In genomic region chr4:18840499-18840898, GRCh38 we compare ENCODE assay signal across 27 cellular contexts.
"Had no signal": no experiment of that assay in that cellular context is flagged by ENCODE, and none has a peak within 500 bp of the region (broad histone marks: within the 10 kb centered on the region; RNA-seq: fewer than 3 reads in every experiment).

No MANE protein-coding gene starts in this region.

- H3K27ac ChIP-seq: adrenal gland, brain microvascular endothelial cell, KMS-11, RWPE1, SJCRH30, VCaP had no signal

- H3K9ac ChIP-seq: KMS-11, SK-N-SH had no signal

- H3K36me3 Mint-ChIP-seq: activated naive CD8-positive, alpha-beta T cell treated with anti-CD3 and anti-CD28 coated beads, Interleukin-2, amount 10 ng/mL, durations not matched to agents 7 days and 5 days had no signal

- H3K9me3 ChIP-seq: adrenal gland, SJCRH30, SK-N-SH had no signal

- H3K27me3 Mint-ChIP-seq: activated CD4-positive, alpha-beta memory T cell treated with anti-CD3 and anti-CD28 coated beads, Interleukin-2, amount 10 ng/mL, durations not matched to agents 7 days and 5 days; activated naive CD8-positive, alpha-beta T cell treated with anti-CD3 and anti-CD28 coated beads, Interleukin-2, amount 10 ng/mL, durations not matched to agents 7 days and 5 days had no signal

- H3K27me3 ChIP-seq: adrenal gland, brain microvascular endothelial cell, SJCRH30 had no signal

- H3K4me2 ChIP-seq: KMS-11, SK-N-SH had no signal

- H3K36me3 ChIP-seq: adrenal gland, brain microvascular endothelial cell, SJCRH30 had no signal

- DNase-seq: activated CD4-positive, alpha-beta memory T cell treated with anti-CD3 and anti-CD28 coated beads, Interleukin-2, amount 10 ng/mL, durations not matched to agents 7 days and 5 days; activated CD4-positive, alpha-beta T cell treated with anti-CD3 and anti-CD28 coated beads, Interleukin-2, amount 50 U/mL, for 1 hour; activated CD4-positive, CD25-positive, alpha-beta regulatory T cell; activated naive CD4-positive, alpha-beta T cell treated with anti-CD3 and anti-CD28 coated beads, Interleukin-2, amount 50 U/mL, for 16 hours; activated naive CD8-positive, alpha-beta T cell treated with anti-CD3 and anti-CD28 coated beads, Interleukin-2, amount 10 ng/mL, durations not matched to agents 7 days and 5 days; activated T-cell treated with anti-CD3 and anti-CD28 coated beads, Interleukin-2, amount 50 U/mL, for 72 hours; adrenal gland; anterior cingulate cortex; brain microvascular endothelial cell; NCI-H1092; NCI-H1417; NCI-H1930; NCI-H2107; NCI-H2171 treated with DMSO at 0.1 percent for 48 hours; NCI-H226; NCI-H526; NCI-H82; NK-92 treated with Interleukin-12 subunit alpha and Interleukin-12 subunit beta, amount 100 ng/mL, for 24 hours; OCI-M1; Right ventricle myocardium superior; SJCRH30; SK-N-SH; T-helper 1 cell had no signal

- H3K4me3 Mint-ChIP-seq: activated CD4-positive, alpha-beta memory T cell treated with anti-CD3 and anti-CD28 coated beads, Interleukin-2, amount 10 ng/mL, durations not matched to agents 7 days and 5 days; activated naive CD8-positive, alpha-beta T cell treated with anti-CD3 and anti-CD28 coated beads, Interleukin-2, amount 10 ng/mL, durations not matched to agents 7 days and 5 days; activated T-cell treated with anti-CD3 and anti-CD28 coated beads, Interleukin-2, amount 50 U/mL, for 72 hours had no signal

- H3K4me1 ChIP-seq: adrenal gland, SJCRH30 had no signal

- H3K27ac Mint-ChIP-seq: activated CD4-positive, alpha-beta memory T cell treated with anti-CD3 and anti-CD28 coated beads, Interleukin-2, amount 10 ng/mL, durations not matched to agents 7 days and 5 days; activated naive CD8-positive, alpha-beta T cell treated with anti-CD3 and anti-CD28 coated beads, Interleukin-2, amount 10 ng/mL, durations not matched to agents 7 days and 5 days; activated T-cell treated with anti-CD3 and anti-CD28 coated beads, Interleukin-2, amount 50 U/mL, for 72 hours; activated T-helper 2 cell treated with anti-CD3 and anti-CD28 coated beads, Interferon-gamma antibody, Interleukin-2, Interleukin-4, amounts not matched to agents 10 μg/mL and 5 μg/mL and 100 μg/mL, durations not matched to agents 14 hours and 24 hours and 36 hours had no signal

- H3K4me3 ChIP-seq: adrenal gland, SJCRH30 had no signal

- H3K4me1 Mint-ChIP-seq: activated CD4-positive, alpha-beta memory T cell treated with anti-CD3 and anti-CD28 coated beads, Interleukin-2, amount 10 ng/mL, durations not matched to agents 7 days and 5 days; activated naive CD8-positive, alpha-beta T cell treated with anti-CD3 and anti-CD28 coated beads, Interleukin-2, amount 10 ng/mL, durations not matched to agents 7 days and 5 days had no signal
